12 cellular contexts compared by ENCODE assay signal in the genomic region with DNA sequence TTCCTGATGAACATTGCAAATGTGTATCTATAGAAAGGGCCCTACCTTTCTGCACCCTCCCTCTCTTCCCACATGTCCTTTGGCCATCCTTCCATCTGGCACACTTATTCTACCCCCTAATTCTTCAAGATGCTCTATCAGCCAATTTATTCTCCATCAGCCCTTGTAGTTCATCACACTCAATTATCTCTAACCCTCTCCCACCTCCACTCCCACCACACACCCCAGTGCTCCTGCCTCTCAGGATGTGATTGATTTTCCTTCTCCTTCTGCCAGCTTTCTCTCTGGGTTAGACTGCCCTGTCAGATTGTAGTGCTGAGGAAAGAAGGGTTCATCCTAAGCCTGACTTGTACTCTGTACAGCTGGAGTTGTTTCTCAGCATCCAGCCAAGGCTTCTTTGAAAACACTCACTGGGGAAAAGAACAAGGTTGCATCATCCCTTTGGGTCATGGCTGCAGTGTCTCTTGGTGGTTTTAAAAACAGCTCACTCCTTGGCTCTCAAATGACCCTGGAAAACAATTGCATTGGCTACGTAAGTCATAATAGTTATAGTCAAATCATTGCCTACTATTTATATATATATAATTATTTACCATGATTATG.
A peak's percentile ranks its signal among the peaks of the same experiment; 100 is the strongest.
DNase-seq lines count a peak whose midpoint lies in the region; ATAC-seq and TF ChIP-seq lines count a peak whose summit lies in the region.
"Had no signal": no experiment of that assay in that cellular context is flagged by ENCODE, and none has a peak within 500 bp of the region (broad histone marks: within the 10 kb centered on the region; RNA-seq: fewer than 3 reads in every experiment).

No MANE protein-coding gene starts in this region.

- H3K9me3 ChIP-seq in right atrium auricular region (no peaks in the 10 kb centered on the region), mesodermal cell (ENCODE audit: control insufficient read depth, low read length) (no peaks in the 10 kb centered on the region), uterus (no peaks in the 10 kb centered on the region)

- peaks cover 0 to 6% of the 10 kb centered on the region in 2 donors for H3K4me1 ChIP-seq in right atrium auricular region
- peaks cover 40% of the 10 kb centered on the region for H3K4me1 ChIP-seq in mesodermal cell (ENCODE audit: control insufficient read depth, insufficient read depth, low read length, poor library complexity, severe bottlenecking)
- no peaks in the 10 kb centered on the region for H3K4me1 ChIP-seq in uterus

- H3K27ac ChIP-seq in right atrium auricular region (peak overlapping the region in 1 of 2 donors; percentile 20), mesodermal cell (ENCODE audit: low read depth, low read length, severe bottlenecking) (peak overlapping the region; percentile 54), uterus (peak overlapping the region; percentile 27 to 47)
- H3K27ac ChIP-seq: HL-60 had no signal

- WGBS in mesodermal cell (ENCODE audit: insufficient coverage in 2 of 2), 2 experiments = no CpG with 5 or more reads among the region's 1 CpG

- intact Hi-C loops in Right ventricle myocardium superior (cut with DNase I) (no loop called here), uterus (cut with DNase I; ENCODE audit: low total_unique reads) (no loop called here)

- TF ChIP-seq CTCF in right atrium auricular region (IDR thresholded peaks at IDR 0.05) = no peak
- TF ChIP-seq CTCF in uterus (IDR thresholded peaks at IDR 0.05) = no peak

- H3K36me3 ChIP-seq in right atrium auricular region (no peaks in the 10 kb centered on the region), mesodermal cell (ENCODE audit: control insufficient read depth, insufficient read depth, low read length) (no peaks in the 10 kb centered on the region), uterus (no peaks in the 10 kb centered on the region)

- DNase-seq in Right ventricle myocardium superior = no peak
- no peak for DNase-seq in right atrium auricular region (ENCODE audit: low spot score)
- DNase-seq in uterus = peak; percentile 22 to 57
- DNase-seq: kidney, NCI-H1436, T-helper 2 cell had no signal

- ATAC-seq in Right ventricle myocardium superior (ENCODE audit: poor library complexity) = peak; percentile 90
- peak; percentile 58 for ATAC-seq in esophagus mucosa
- ATAC-seq in HG03095 (IDR thresholded peaks at IDR 0.05; ENCODE audit: unreplicated experiment) = no peak
- no peak for ATAC-seq in GM18858 (IDR thresholded peaks at IDR 0.05; ENCODE audit: unreplicated experiment)
- ATAC-seq in GM21619 (IDR thresholded peaks at IDR 0.05; ENCODE audit: unreplicated experiment) = no peak

- H3K4me3 ChIP-seq in right atrium auricular region (no peak overlapping the region), mesodermal cell (ENCODE audit: extremely low read depth, insufficient read depth, low read length, poor library complexity, severe bottlenecking) (no peak overlapping the region), uterus (no peak overlapping the region)

- no peak for TF ChIP-seq POLR2A in uterus (IDR thresholded peaks at IDR 0.05)

- H3K27me3 ChIP-seq in right atrium auricular region (no peaks in the 10 kb centered on the region), uterus (no peaks in the 10 kb centered on the region)

Comparison
In these comparisons a context has a peak if more than half of its experiments do, and no peak if none do; other contexts are left out.
1. ATAC-seq: peak in Right ventricle myocardium superior (single experiment) and esophagus mucosa (single experiment); none in HG03095 (single experiment), GM18858 (single experiment) and GM21619 (single experiment).
2. DNase-seq: peak in uterus (2 of 2); none in Right ventricle myocardium superior (single experiment) and right atrium auricular region (single experiment).